In genomic region chr10:100823194-100823593, GRCh38 we compare ENCODE assay signal across 14 cellular contexts.
"Had no signal": no experiment of that assay in that cellular context is flagged by ENCODE, and none has a peak within 500 bp of the region (broad histone marks: within the 10 kb centered on the region; RNA-seq: fewer than 3 reads in every experiment).

No MANE protein-coding gene starts in this region.

- H3K9me3 ChIP-seq: esophagus muscularis mucosa, gastroesophageal sphincter, left ventricle myocardium inferior, ovary, right atrium auricular region, sigmoid colon had no signal

- H3K27ac ChIP-seq: esophagus muscularis mucosa, gastroesophageal sphincter, left ventricle myocardium inferior, ovary, right atrium auricular region, sigmoid colon, skin epidermis had no signal

- H3K36me3 ChIP-seq: esophagus muscularis mucosa, gastroesophageal sphincter, left ventricle myocardium inferior, ovary, right atrium auricular region, sigmoid colon had no signal

- H3K4me3 ChIP-seq: esophagus muscularis mucosa, gastroesophageal sphincter, left ventricle myocardium inferior, lung, ovary, right atrium auricular region, sigmoid colon, skin epidermis had no signal

- DNase-seq: cerebellar nuclear complex; dermis blood vessel endothelial cell; glutamatergic neuron; left ventricle myocardium inferior; naive thymus-derived CD4-positive, alpha-beta T cell; stimulated activated CD4-positive, alpha-beta T cell treated with anti-CD3 and anti-CD28 coated beads, Interleukin-12 subunit alpha, Interleukin-12 subunit beta, amount 100 ng/mL, for 4 hours; stimulated activated naive CD4-positive, alpha-beta T cell treated with Interleukin-2 at 50 U/mL for 16 hours had no signal

- H3K27me3 ChIP-seq: ovary had no signal
